ENCODE assay signal across 8 cellular contexts in genomic region chr7:45089314-45089891, GRCh38. TPM values are rescaled to one million over a fixed set of nuclear protein-coding genes. Genes with fewer than 3 reads are reported as not detected.
DNase-seq lines count a peak whose midpoint lies in the region; ATAC-seq and TF ChIP-seq lines count a peak whose summit lies in the region.

No MANE protein-coding gene starts in this region.

- H3K27me3 Mint-ChIP-seq in activated CD8-positive, alpha-beta T cell treated with anti-CD3 and anti-CD28 coated beads for 36 hours: peaks cover 5% of the 10 kb centered on the region

- DNase-seq in EH (ENCODE audit: low read depth) (peak; percentile 67), NCI-H2107 (lab: John Stamatoyannopoulos, UW) (peak; percentile 34), dermis blood vessel endothelial cell (peak; percentile 37), left colon (peak; percentile 42 to 59)
- DNase-seq in activated CD8-positive, alpha-beta T cell treated with anti-CD3 and anti-CD28 coated beads for 36 hours: peak; percentile 86
- DNase-seq in stimulated activated CD4-positive, alpha-beta T cell treated with anti-CD3 and anti-CD28 coated beads, Interleukin-1b, Interleukin-23, amount 100 ng/mL, for 4 hours (ENCODE audit: low read depth in 2 of 2): peak; percentile 20 to 37

- peaks cover 2% of the 10 kb centered on the region for H3K9me3 Mint-ChIP-seq in activated CD8-positive, alpha-beta T cell treated with anti-CD3 and anti-CD28 coated beads for 36 hours

- no peak for TF ChIP-seq CTCF in activated CD8-positive, alpha-beta T cell treated with anti-CD3 and anti-CD28 coated beads for 36 hours (IDR thresholded peaks at IDR 0.05)

- peak overlapping the region; percentile 73 for H3K4me3 Mint-ChIP-seq in activated CD8-positive, alpha-beta T cell treated with anti-CD3 and anti-CD28 coated beads for 36 hours

- intact Hi-C loops in activated CD8-positive, alpha-beta T cell treated with anti-CD3 and anti-CD28 coated beads for 36 hours (cut with micrococcal nuclease): no loop called here
- intact Hi-C loops in left colon (cut with DNase I, micrococcal nuclease): no loop called here

- no peaks in the 10 kb centered on the region for H3K36me3 Mint-ChIP-seq in activated CD8-positive, alpha-beta T cell treated with anti-CD3 and anti-CD28 coated beads for 36 hours (ENCODE audit: low read depth)

- CTCF ChIA-PET in activated CD8-positive, alpha-beta T cell treated with anti-CD3 and anti-CD28 coated beads for 36 hours (lab: Charles Lee): interaction anchor here (0.9 to 1.3 kb wide), 2 partner anchors 116 to 232 kb away, joined by 3 to 5 read pairs; no protein-coding TSS in a partner anchor

- POLR2A ChIA-PET in activated CD8-positive, alpha-beta T cell treated with anti-CD3 and anti-CD28 coated beads for 36 hours (lab: Charles Lee): interaction anchor here (0.8 to 1.3 kb wide), 3 partner anchors 20 to 53 kb away, joined by 3 read pairs; no protein-coding TSS in a partner anchor

- H3K4me1 Mint-ChIP-seq in activated CD8-positive, alpha-beta T cell treated with anti-CD3 and anti-CD28 coated beads for 36 hours (ENCODE audit: low read depth): peaks cover 8% of the 10 kb centered on the region

- H3K27ac Mint-ChIP-seq in activated CD8-positive, alpha-beta T cell treated with anti-CD3 and anti-CD28 coated beads for 36 hours: no peak overlapping the region

- ATAC-seq in activated CD8-positive, alpha-beta T cell treated with anti-CD3 and anti-CD28 coated beads for 36 hours: peak; percentile 79
- ATAC-seq in left colon: peak; percentile 54
- ATAC-seq in GM21515 (IDR thresholded peaks at IDR 0.05; ENCODE audit: unreplicated experiment): no peak
- no peak for ATAC-seq in HG02678 (IDR thresholded peaks at IDR 0.05; ENCODE audit: unreplicated experiment)

RNA-seq across cellular contexts. Expression of gene NACAD, which starts 0.6 kb away (rescaled TPM):
- total RNA-seq in activated CD8-positive, alpha-beta T cell treated with anti-CD3 and anti-CD28 coated beads for 36 hours: under 1 TPM; 0.31 to 0.50 TPM
- total RNA-seq in dermis blood vessel endothelial cell (0.68 and 1.9 TPM in 2 replicates), left colon (1 to 10 TPM in 1 of 2 donors, under 1 TPM in 1; 0.61 to 1.5 TPM)

RNA-seq across cellular contexts. Expression of gene TBRG4, which starts 22.1 kb away (rescaled TPM):
- total RNA-seq in activated CD8-positive, alpha-beta T cell treated with anti-CD3 and anti-CD28 coated beads for 36 hours: 100 to 1,000 TPM; 197 TPM
- total RNA-seq in dermis blood vessel endothelial cell (55.1 and 78.6 TPM in 2 replicates), left colon (10 to 100 TPM; 80.9 to 88.7 TPM)

Comparison
In these comparisons a context has a peak if more than half of its experiments do, and no peak if none do; other contexts are left out.
1. DNase-seq: peak in every context shown above with its lines; median percentile 86 in activated CD8-positive, alpha-beta T cell treated with anti-CD3 and anti-CD28 coated beads for 36 hours; 67 in EH; 50 in left colon; 37 in dermis blood vessel endothelial cell; 34 in NCI-H2107; 28 in stimulated activated CD4-positive, alpha-beta T cell treated with anti-CD3 and anti-CD28 coated beads, Interleukin-1b, Interleukin-23, amount 100 ng/mL, for 4 hours.
2. ATAC-seq: peak in activated CD8-positive, alpha-beta T cell treated with anti-CD3 and anti-CD28 coated beads for 36 hours (single experiment) and left colon (single experiment); none in GM21515 (single experiment) and HG02678 (single experiment).